In genomic region chr5:171701138-171701537, GRCh38 we compare ENCODE assay signal across 19 cellular contexts.
DNase-seq lines count a peak whose midpoint lies in the region; ATAC-seq and TF ChIP-seq lines count a peak whose summit lies in the region.
"Had no signal": no experiment of that assay in that cellular context is flagged by ENCODE, and none has a peak within 500 bp of the region (broad histone marks: within the 10 kb centered on the region; RNA-seq: fewer than 3 reads in every experiment).

No MANE protein-coding gene starts in this region.

- WGBS in hepatocyte (ENCODE audit: low lambda C conversion rate, missing lambda C conversion rate) = 59% methylated on average over 10 of the region's 10 CpGs

- H3K4me1 ChIP-seq in GM23338 (ENCODE audit: insufficient read depth) (no peaks in the 10 kb centered on the region), hepatocyte (ENCODE audit: insufficient read depth) (peaks cover 18% of the 10 kb centered on the region), Karpas-422 (ENCODE audit: low read length) (no peaks in the 10 kb centered on the region)
- H3K4me1 ChIP-seq: SJSA1 had no signal

- H4K20me1 ChIP-seq in GM23338 (replicated peaks; ENCODE audit: insufficient read depth) (no peaks in the 10 kb centered on the region), hepatocyte (ENCODE audit: insufficient read depth, poor library complexity, severe bottlenecking) (no peaks in the 10 kb centered on the region), Karpas-422 (ENCODE audit: insufficient read depth, low read depth, low read length) (no peaks in the 10 kb centered on the region)

- H3K36me3 ChIP-seq in GM23338 (ENCODE audit: insufficient read depth) = no peaks in the 10 kb centered on the region
- no peaks in the 10 kb centered on the region for H3K36me3 ChIP-seq in hepatocyte (replicated peaks; ENCODE audit: insufficient read depth, low read depth)
- H3K36me3 ChIP-seq in Karpas-422 (ENCODE audit: insufficient read depth, low read length) = no peaks in the 10 kb centered on the region
- H3K36me3 ChIP-seq: SJSA1 had no signal

- H3K9me2 ChIP-seq in GM23338 (ENCODE audit: insufficient read depth) = peaks cover 4% of the 10 kb centered on the region; the same call in 1 of the 2 replicates
- no peaks in the 10 kb centered on the region for H3K9me2 ChIP-seq in hepatocyte (replicated peaks; ENCODE audit: insufficient read depth)
- no peaks in the 10 kb centered on the region for H3K9me2 ChIP-seq in Karpas-422 (replicated peaks; ENCODE audit: insufficient read depth, low read length)

- H3K27me3 Mint-ChIP-seq in GM23338 (ENCODE audit: insufficient read depth, low read depth, poor library complexity) (peaks cover 3% of the 10 kb centered on the region), brain (peaks cover 7% of the 10 kb centered on the region)

- H3K27ac Mint-ChIP-seq in GM23338 = no peak overlapping the region
- H3K27ac Mint-ChIP-seq in brain = peak overlapping the region in 3 of 5 experiments; percentile 13 to 37 (median 19)
- H3K27ac Mint-ChIP-seq: H9 had no signal

- H3K4me3 Mint-ChIP-seq in GM23338 (no peak overlapping the region), brain (no peak overlapping the region)
- H3K4me3 Mint-ChIP-seq: H9 had no signal

- no peaks in the 10 kb centered on the region for H3F3A ChIP-seq in GM23338 (replicated peaks; ENCODE audit: low read depth)

- no peaks in the 10 kb centered on the region for H3K36me3 Mint-ChIP-seq in GM23338 (ENCODE audit: low read depth)
- H3K36me3 Mint-ChIP-seq in brain = no peaks in the 10 kb centered on the region

- H3K9ac ChIP-seq in Karpas-422 (ENCODE audit: low read length) = no peak overlapping the region
- H3K9ac ChIP-seq: KMS-11 had no signal

- H3K4me3 ChIP-seq in GM23338 (no peak overlapping the region), HFF-Myc (replicated peaks; ENCODE audit: low read depth, low read length) (no peak overlapping the region), hepatocyte (no peak overlapping the region), Karpas-422 (ENCODE audit: low read length) (no peak overlapping the region), coronary artery (no peak overlapping the region)
- H3K4me3 ChIP-seq: PC-9, SJSA1 had no signal

- H3K4me2 ChIP-seq in GM23338 (no peak overlapping the region), hepatocyte (peak overlapping the region; percentile 41), Karpas-422 (ENCODE audit: low read depth, low read length, poor library complexity, severe bottlenecking) (no peak overlapping the region)
- H3K4me2 ChIP-seq: KMS-11, PC-9 had no signal

- TF ChIP-seq CTCF in GM23338 (conservative IDR thresholded peaks at IDR 0.05; ENCODE audit: low read depth in 2 of 2) (no peak), HFF-Myc (IDR thresholded peaks at IDR 0.05; ENCODE audit: low read depth, low read length, missing control alignments) (no peak), brain (conservative IDR thresholded peaks at IDR 0.05) (no peak), hepatocyte (IDR thresholded peaks at IDR 0.05; ENCODE audit: poor library complexity) (no peak), coronary artery (IDR thresholded peaks at IDR 0.05) (no peak)

- 0 out of 3 replicates have a peak, but pooled peaks cover 3% of the 10 kb centered on the region for H3K4me1 Mint-ChIP-seq in GM23338
- peaks cover 37% of the 10 kb centered on the region for H3K4me1 Mint-ChIP-seq in brain
- H3K4me1 Mint-ChIP-seq: H9 had no signal

- H2AFZ ChIP-seq in GM23338 (no peak overlapping the region), hepatocyte (no peak overlapping the region), Karpas-422 (ENCODE audit: low read length) (no peak overlapping the region)
- H2AFZ ChIP-seq: PC-9 had no signal

- H3K9me3 ChIP-seq in hepatocyte (ENCODE audit: low read depth) = no peaks in the 10 kb centered on the region
- H3K9me3 ChIP-seq in Karpas-422 (ENCODE audit: low read length) = no peaks in the 10 kb centered on the region
- H3K9me3 ChIP-seq: SJSA1 had no signal

- ATAC-seq in GM23338 = no peak

- H3K9me3 Mint-ChIP-seq in GM23338 = no peaks in the 10 kb centered on the region
- H3K9me3 Mint-ChIP-seq in brain = peaks cover 0 to 8% (median 0%) of the 10 kb centered on the region in 5 experiments
- H3K9me3 Mint-ChIP-seq: H9 had no signal

- H3K27ac ChIP-seq in GM23338 (ENCODE audit: low read depth) = no peak overlapping the region
- peak overlapping the region; percentile 80 for H3K27ac ChIP-seq in hepatocyte
- H3K27ac ChIP-seq in Karpas-422 (ENCODE audit: low read length) = no peak overlapping the region
- no peak overlapping the region for H3K27ac ChIP-seq in coronary artery
- H3K27ac ChIP-seq: HL-60, KMS-11, PC-9, RWPE1, SJSA1 had no signal

- DNase-seq in GM23338 (ENCODE audit: low spot score) (peak; percentile 4), HFF-Myc (ENCODE audit: extremely low read depth, low read depth) (peak; percentile 47), hepatocyte (ENCODE audit: low spot score) (peak; percentile 44), Karpas-422 (no peak), coronary artery (ENCODE audit: low spot score) (no peak)
- no peak for DNase-seq in activated naive CD4-positive, alpha-beta T cell (lab: John Stamatoyannopoulos, UW)
- DNase-seq: ACHN, DMS79 treated with DMSO at 0.1 percent for 48 hours, NCI-H1436, NCI-H1930, NCI-H345, NCI-H524 treated with DMSO at 0.1 percent for 48 hours, PC-9 had no signal

- no peaks in the 10 kb centered on the region for H3K79me2 ChIP-seq in GM23338 (replicated peaks; ENCODE audit: insufficient read depth)
- no peaks in the 10 kb centered on the region for H3K79me2 ChIP-seq in hepatocyte
- no peaks in the 10 kb centered on the region for H3K79me2 ChIP-seq in Karpas-422 (ENCODE audit: low read length)

- no peaks in the 10 kb centered on the region for H3K27me3 ChIP-seq in GM23338 (ENCODE audit: insufficient read depth)
- no peaks in the 10 kb centered on the region for H3K27me3 ChIP-seq in hepatocyte
- no peaks in the 10 kb centered on the region for H3K27me3 ChIP-seq in Karpas-422 (ENCODE audit: low read length)

TF ChIP-seq in GM23338, 12 proteins besides CTCF, POLR2A, EP300 and RAD21 (continues in another document):
- TF ChIP-seq REST (IDR thresholded peaks at IDR 0.05; ENCODE audit: unreplicated experiment) (no peak), ZNF114 (CRISPR knock-in tag; IDR thresholded peaks at IDR 0.05) (no peak), EZH2 (IDR thresholded peaks at IDR 0.05; ENCODE audit: low read depth, unreplicated experiment) (no peak), ZNF331 (CRISPR knock-in tag; IDR thresholded peaks at IDR 0.05; ENCODE audit: low read depth) (no peak)

Comparison
In these comparisons a context has a peak if more than half of its experiments do, and no peak if none do; other contexts are left out.
1. DNase-seq: peak in GM23338 (single experiment), HFF-Myc (single experiment) and hepatocyte (single experiment); none in Karpas-422 (single experiment), coronary artery (single experiment) and activated naive CD4-positive, alpha-beta T cell (0 of 4).